ENCODE assay signal across 21 cellular contexts in genomic region chr18:80191264-80191663, GRCh38. TPM values are rescaled to one million over a fixed set of nuclear protein-coding genes. Genes with fewer than 3 reads are reported as not detected.
DNase-seq lines count a peak whose midpoint lies in the region; ATAC-seq and TF ChIP-seq lines count a peak whose summit lies in the region.
"Had no signal": no experiment of that assay in that cellular context is flagged by ENCODE, and none has a peak within 500 bp of the region (broad histone marks: within the 10 kb centered on the region; RNA-seq: fewer than 3 reads in every experiment).

No MANE protein-coding gene starts in this region.

- DNase-seq in cardiac septum (ENCODE audit: low spot score) (peak; percentile 4), heart left ventricle (no peak), H7 (peak; percentile 54), left lobe of liver (ENCODE audit: low spot score) (peak; percentile 8), ureter (ENCODE audit: low spot score) (peak; percentile 14), NCI-H2227 (lab: John Stamatoyannopoulos, UW; ENCODE audit: unreplicated experiment) (no peak)
- DNase-seq: Calu3; CD8-positive, alpha-beta memory T cell; KBM-7; MM.1S; NCI-H1048; NCI-H146; NCI-H2029; NCI-H226; NCI-H524; NCI-H774; OCI-M1; Right ventricle myocardium superior had no signal

- ATAC-seq in heart left ventricle, result no peak
- ATAC-seq in left lobe of liver, result no peak
- no peak for ATAC-seq in HG02970 (IDR thresholded peaks at IDR 0.05; ENCODE audit: low FRiP score, unreplicated experiment)
- ATAC-seq in GM18867 (IDR thresholded peaks at IDR 0.05; ENCODE audit: unreplicated experiment), result no peak

- intact Hi-C loops in cardiac septum (cut with DNase I) (no loop called here), heart left ventricle (cut with DNase I) (no loop called here)

- H3K4me3 ChIP-seq in heart left ventricle (no peak overlapping the region), H7 (ENCODE audit: insufficient read depth, low read depth, low read length) (no peak overlapping the region)

- H3K9me3 ChIP-seq in heart left ventricle, result no peaks in the 10 kb centered on the region

- H3K36me3 ChIP-seq in heart left ventricle, result no peaks in the 10 kb centered on the region
- no peaks in the 10 kb centered on the region for H3K36me3 ChIP-seq in H7 (replicated peaks; ENCODE audit: control insufficient read depth, insufficient read depth, low read length)

- H3K27me3 ChIP-seq in heart left ventricle (no peaks in the 10 kb centered on the region), H7 (ENCODE audit: control insufficient read depth, insufficient read depth, low read length) (no peaks in the 10 kb centered on the region)

- WGBS in heart left ventricle, 4 donors, result 85 to 90% (median 88%) methylated on average over 5 of the region's 5 CpGs

- no peak for TF ChIP-seq CTCF in heart left ventricle (IDR thresholded peaks at IDR 0.05)

- no peak overlapping the region for H3K27ac ChIP-seq in heart left ventricle
- H3K27ac ChIP-seq: C4-2B had no signal

- peaks cover 0 to 2% (median 0%) of the 10 kb centered on the region in 12 donors for H3K4me1 ChIP-seq in heart left ventricle

- no peak for TF ChIP-seq POLR2A in heart left ventricle (IDR thresholded peaks at IDR 0.05)

RNA-seq across cellular contexts. Expression of gene PARD6G, which starts 56.0 kb away (rescaled TPM):
- total RNA-seq in cardiac septum, result 1.3 TPM
- total RNA-seq in heart left ventricle, result 1 to 10 TPM; 1.3 to 4.2 (median 2.2) TPM
- 1 to 10 TPM in 1 of 2 donors, under 1 TPM in 1; 0.69 to 3.0 TPM for polyA plus RNA-seq in heart left ventricle
- 4.4 and 6.3 TPM in 2 replicates for total RNA-seq in H7 (2014; rRNA removed; shearing (Covaris generic))
- 2.3 TPM for total RNA-seq in left lobe of liver
- total RNA-seq in ureter, result 26.4 TPM

Comparison
In these comparisons a context has a peak if more than half of its experiments do, and no peak if none do; other contexts are left out.
1. DNase-seq: peak in cardiac septum (single experiment), H7 (single experiment), left lobe of liver (single experiment) and ureter (single experiment); none in heart left ventricle (0 of 5) and NCI-H2227 (single experiment).